8 cellular contexts compared by ENCODE assay signal in the genomic region with DNA sequence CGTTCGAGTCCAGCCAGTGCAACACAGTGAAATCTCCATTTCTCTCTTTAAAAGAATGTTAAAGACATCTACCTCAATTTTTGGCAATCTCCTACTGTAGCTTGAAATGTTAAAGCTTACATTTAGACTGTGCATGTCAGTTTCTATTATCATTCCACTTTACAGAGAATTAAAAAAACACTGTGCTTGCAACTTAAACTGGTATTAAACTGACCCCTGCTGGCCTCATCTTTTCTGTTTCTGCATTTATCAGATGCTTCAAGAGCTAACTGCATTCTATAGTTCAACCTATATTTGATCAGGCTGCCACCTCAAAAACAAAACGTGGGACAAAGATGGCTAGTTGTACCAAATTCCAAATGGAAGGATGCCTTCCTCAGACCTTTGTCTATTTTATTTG.
DNase-seq lines count a peak whose midpoint lies in the region; ATAC-seq and TF ChIP-seq lines count a peak whose summit lies in the region.

No MANE protein-coding gene starts in this region.

- WGBS in GM23248 (ENCODE audit: low coverage in 1 of 2, low lambda C conversion rate in 2 of 2, missing lambda C conversion rate in 2 of 2), 2 experiments = 80 to 83% methylated on average over 3 of the region's 3 CpGs

- H3K27me3 ChIP-seq in GM23248 (replicated peaks; ENCODE audit: insufficient read depth) = no peaks in the 10 kb centered on the region

- H4K20me1 ChIP-seq in GM23248 (ENCODE audit: insufficient read depth) = no peaks in the 10 kb centered on the region; the same call in 1 of the 2 replicates

- in situ Hi-C loops in GM23248 (cut with MboI) = no loop called here

- no peaks in the 10 kb centered on the region for H3K9me2 ChIP-seq in GM23248 (ENCODE audit: insufficient read depth)

- H3K27ac ChIP-seq in GM23248 (no peak overlapping the region), coronary artery (no peak overlapping the region)

- no peak overlapping the region for H3K4me2 ChIP-seq in GM23248 (ENCODE audit: unreplicated experiment)

- H3K36me3 ChIP-seq in GM23248 (ENCODE audit: low read depth) = no peaks in the 10 kb centered on the region

- no peak for ATAC-seq in GM19397 (IDR thresholded peaks at IDR 0.05; ENCODE audit: unreplicated experiment)
- ATAC-seq in HG03565 (IDR thresholded peaks at IDR 0.05; ENCODE audit: unreplicated experiment) = no peak

- DNase-seq in AG09309 (ENCODE audit: low read depth) = no peak
- DNase-seq in GM23248 = peak; percentile 31
- peak; percentile 9 for DNase-seq in RKO (ENCODE audit: low spot score)
- DNase-seq in fibroblast of villous mesenchyme (ENCODE audit: low read depth) = peak; percentile 60
- DNase-seq in coronary artery (ENCODE audit: low spot score) = no peak
- DNase-seq in iPS-NIHi11 (ENCODE audit: low spot score) = no peak

- H3K4me3 ChIP-seq in AG09309 (ENCODE audit: control insufficient read depth, low read depth, low read length) (no peak overlapping the region), GM23248 (no peak overlapping the region), fibroblast of villous mesenchyme (ENCODE audit: low read depth, low read length) (no peak overlapping the region), coronary artery (no peak overlapping the region)

- H3K9ac ChIP-seq in GM23248 = no peak overlapping the region

- no peaks in the 10 kb centered on the region for H3K9me3 ChIP-seq in GM23248 (ENCODE audit: low read depth)

- no peaks in the 10 kb centered on the region for H3F3A ChIP-seq in GM23248 (ENCODE audit: insufficient read depth)

- H3K79me2 ChIP-seq in GM23248 (ENCODE audit: insufficient read depth) = no peaks in the 10 kb centered on the region

- TF ChIP-seq CTCF in AG09309 (IDR thresholded peaks at IDR 0.05; ENCODE audit: control insufficient read depth, insufficient read depth, low read depth, low read length, missing control alignments) = peak; percentile 30
- TF ChIP-seq CTCF in fibroblast of villous mesenchyme (IDR thresholded peaks at IDR 0.05; ENCODE audit: insufficient read depth, low read depth, low read length) = peak; percentile 43
- no peak for TF ChIP-seq CTCF in coronary artery (IDR thresholded peaks at IDR 0.05)

- no peaks in the 10 kb centered on the region for H3K4me1 ChIP-seq in GM23248 (ENCODE audit: insufficient read depth)

- H2AFZ ChIP-seq in GM23248 = no peak overlapping the region

Comparison
In these comparisons a context has a peak if more than half of its experiments do, and no peak if none do; other contexts are left out.
1. DNase-seq: peak in GM23248 (single experiment), RKO (single experiment) and fibroblast of villous mesenchyme (single experiment); none in AG09309 (single experiment), coronary artery (single experiment) and iPS-NIHi11 (single experiment).